Comparison of ENCODE assay signal across 7 cellular contexts in the genomic region with DNA sequence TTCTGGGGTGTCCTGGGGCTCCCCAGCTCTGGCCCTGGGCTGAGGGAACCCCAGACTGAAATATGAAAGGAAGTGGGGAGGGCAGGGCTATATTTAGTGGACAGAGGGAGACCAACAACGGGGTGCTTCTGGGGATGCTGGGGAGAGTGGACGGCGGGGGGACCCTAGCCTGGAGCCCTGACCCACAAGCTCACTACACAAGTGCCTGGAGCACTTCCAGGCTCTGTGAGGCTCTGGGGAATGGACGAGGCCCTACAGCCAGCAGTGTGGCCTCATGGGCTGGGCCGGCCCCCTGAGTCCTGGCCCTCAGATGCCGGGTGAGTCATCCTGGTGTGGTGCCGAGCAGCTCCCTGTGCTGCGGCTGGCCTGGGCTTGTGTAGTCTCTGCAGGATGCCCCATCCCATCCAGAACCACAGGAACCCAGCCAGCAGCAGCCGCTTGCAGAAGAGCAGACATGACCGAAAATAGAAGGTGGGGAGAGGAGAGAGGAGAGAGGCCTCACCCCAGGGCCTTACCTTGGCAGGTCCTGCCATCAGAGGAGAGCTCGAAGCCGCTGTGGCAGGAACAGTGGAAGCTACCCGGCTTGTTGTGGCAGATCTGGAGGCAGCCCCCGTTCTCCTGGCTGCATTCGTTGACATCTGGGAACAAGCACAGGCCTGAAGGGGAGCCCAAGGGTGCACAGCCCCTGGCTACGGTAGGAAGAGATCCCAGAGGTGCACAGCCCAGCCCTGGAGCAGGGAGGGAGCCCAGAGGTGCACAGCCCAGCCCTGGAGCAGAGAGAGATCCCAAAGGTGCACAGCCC. TPM values are rescaled to one million over a fixed set of nuclear protein-coding genes. Genes with fewer than 3 reads are reported as not detected.
DNase-seq lines count a peak whose midpoint lies in the region; ATAC-seq and TF ChIP-seq lines count a peak whose summit lies in the region.

No MANE protein-coding gene starts in this region.

- H3K27ac ChIP-seq in coronary artery (peak overlapping the region; percentile 80 to 90), left lung (peak overlapping the region; percentile 55 to 82), subcutaneous abdominal adipose tissue (ENCODE audit: low read depth, low read length) (peak overlapping the region; percentile 44)

- DNase-seq in GM13977 (ENCODE audit: low spot score), result peak; percentile 40
- peak; percentile 81 for DNase-seq in NCI-H460 (ENCODE audit: extremely low read depth, low read depth)
- peak; percentile 97 for DNase-seq in coronary artery (ENCODE audit: low spot score)
- DNase-seq in left lung, result peak; percentile 90
- DNase-seq in NCI-H1436 (lab: John Stamatoyannopoulos, UW), result no peak
- no peak for DNase-seq in ecto neural progenitor cell (ENCODE audit: low spot score)

- H3K9me3 ChIP-seq in left lung (no peaks in the 10 kb centered on the region), subcutaneous abdominal adipose tissue (ENCODE audit: control insufficient read depth in 5 of 5, low read length in 5 of 5) (no peaks in the 10 kb centered on the region)

- H3K4me3 ChIP-seq in coronary artery, result peak overlapping the region; percentile 45
- H3K4me3 ChIP-seq in left lung, result no peak overlapping the region
- peak overlapping the region; percentile 17 to 50 (median 33) for H3K4me3 ChIP-seq in subcutaneous abdominal adipose tissue (ENCODE audit: low read depth in 1 of 5, low read length in 5 of 5)

- no peak for TF ChIP-seq CTCF in GM13977 (IDR thresholded peaks at IDR 0.05; ENCODE audit: extremely low read depth, insufficient read depth, missing control alignments)
- no peak for TF ChIP-seq CTCF in coronary artery (IDR thresholded peaks at IDR 0.05)
- no peak for TF ChIP-seq CTCF in left lung (IDR thresholded peaks at IDR 0.05)

- in situ Hi-C loops in GM13977 (cut with MboI; ENCODE audit: low pct_unique_long_range_greater_than_20kb, low sequenced_read_pairs, unreplicated experiment), result no loop called here

- H3K4me1 ChIP-seq in left lung (peaks cover 16 to 26% of the 10 kb centered on the region in 2 donors), subcutaneous abdominal adipose tissue (ENCODE audit: control insufficient read depth in 5 of 5, insufficient read depth in 5 of 5, low read length in 5 of 5) (peaks cover 6 to 46% (median 41%) of the 10 kb centered on the region in 5 donors)

- intact Hi-C loops in left lung (cut with DNase I), result no loop called here

- H3K27me3 ChIP-seq in left lung, result no peaks in the 10 kb centered on the region
- peaks cover 0 to 10% (median 4%) of the 10 kb centered on the region in 5 donors for H3K27me3 ChIP-seq in subcutaneous abdominal adipose tissue (ENCODE audit: control insufficient read depth in 5 of 5, insufficient read depth in 4 of 5, low read length in 5 of 5)

- ATAC-seq in left lung, result peak; percentile 93

- H3K36me3 ChIP-seq in left lung, result peaks cover 0 to 20% of the 10 kb centered on the region in 2 donors
- peaks cover 0 to 44% (median 22%) of the 10 kb centered on the region in 5 donors for H3K36me3 ChIP-seq in subcutaneous abdominal adipose tissue (ENCODE audit: control insufficient read depth in 5 of 5, insufficient read depth in 5 of 5, low read length in 5 of 5)

- H3K9ac ChIP-seq in subcutaneous abdominal adipose tissue (ENCODE audit: low read length in 5 of 5), result peak overlapping the region in 1 of 5 donors; percentile 8

RNA-seq across cellular contexts. Expression of gene GAS6, which starts 26.1 kb away (rescaled TPM):
- 12.0 and 13.6 TPM in 2 replicates for total RNA-seq in NCI-H460 (2014; rRNA removed; shearing (Covaris generic))
- 40.6 and 45.9 TPM in 2 replicates for polyA plus RNA-seq in NCI-H460 (2014; cell fraction: nucleus; rRNA removed)
- total RNA-seq in left lung, result 100 to 1,000 TPM in 1 of 2 donors, 10 to 100 TPM in 1; 79.9 to 169 TPM

Comparison
In these comparisons a context has a peak if more than half of its experiments do, and no peak if none do; other contexts are left out.
1. DNase-seq: peak in GM13977 (single experiment), NCI-H460 (single experiment), coronary artery (single experiment) and left lung (2 of 2); none in NCI-H1436 (single experiment) and ecto neural progenitor cell (single experiment).
2. H3K4me3 ChIP-seq: peak in coronary artery (single experiment) and subcutaneous abdominal adipose tissue (5 of 5); none in left lung (0 of 2).
3. Peak in every context shown above with its lines, with median percentiles within 50 percentile points of each other: H3K27ac ChIP-seq.